2 cellular contexts compared by ENCODE assay signal in genomic region chr18:12606592-12607315, GRCh38.
TF ChIP-seq lines count a peak whose summit lies in the region.

No MANE protein-coding gene starts in this region.

TF ChIP-seq in K562, 482 proteins besides CTCF, POLR2A, EP300 and RAD21 (continues in another document):
- TF ChIP-seq ZBTB9 (CRISPR knock-in tag; IDR thresholded peaks at IDR 0.05) = no peak
- no peak for TF ChIP-seq ARID1B (IDR thresholded peaks at IDR 0.05)
- peak; percentile 38; the same call in 1 of the 2 replicates for TF ChIP-seq SMARCE1 (IDR thresholded peaks at IDR 0.05)
- peak; percentile 11; the same call in 1 of the 2 replicates for TF ChIP-seq MITF (IDR thresholded peaks at IDR 0.05)
- TF ChIP-seq HDAC8 (tag; IDR thresholded peaks at IDR 0.05) = 0 out of 2 replicates have a peak, but pooled peaks have one; percentile 61
- peak; percentile 51; the same call in 1 of the 2 replicates for TF ChIP-seq POLR2H (tag; IDR thresholded peaks at IDR 0.05; ENCODE audit: low read depth)
- peak; percentile 90; the same call in 1 of the 2 replicates for TF ChIP-seq FOSL1 (tag; conservative IDR thresholded peaks at IDR 0.05)
- no peak for TF ChIP-seq NFYB (IDR thresholded peaks at IDR 0.05; ENCODE audit: extremely low read depth, insufficient read length)
- no peak for TF ChIP-seq SIN3A (IDR thresholded peaks at IDR 0.05; ENCODE audit: borderline replicate concordance in 2 of 2, control insufficient read depth in 1 of 2, low read depth in 2 of 2, low read length in 2 of 2)
- TF ChIP-seq MLLT1 (IDR thresholded peaks at IDR 0.05) = no peak
- peak; percentile 40; the same call in 1 of the 2 replicates for TF ChIP-seq MAFK (IDR thresholded peaks at IDR 0.05; ENCODE audit: low read length)
- TF ChIP-seq C11orf30 (IDR thresholded peaks at IDR 0.05; ENCODE audit: low read depth) = peak; percentile 58; the same call in 1 of the 2 replicates
- peak; percentile 30; the same call in 1 of the 2 replicates for TF ChIP-seq ZNF316 (IDR thresholded peaks at IDR 0.05)
- no peak for TF ChIP-seq PRMT5 (CRISPR knock-in tag; IDR thresholded peaks at IDR 0.05)
- TF ChIP-seq ATF7 (IDR thresholded peaks at IDR 0.05) = peak; percentile 38; the same call in 1 of the 2 replicates
- no peak for TF ChIP-seq NR2C1 (IDR thresholded peaks at IDR 0.05)
- 0 out of 2 replicates have a peak, but pooled peaks have one; percentile 19 for TF ChIP-seq NR2C1 (tag; IDR thresholded peaks at IDR 0.05)
- TF ChIP-seq MEIS2 (IDR thresholded peaks at IDR 0.05; ENCODE audit: partially characterized antibody) = peak; percentile 47
- TF ChIP-seq FOXA3 (CRISPR knock-in tag; conservative IDR thresholded peaks at IDR 0.05 in 1 of 2, IDR thresholded peaks at IDR 0.05 in 1 of 2) = peak in 1 of 2 experiments; percentile 37; a peak in 2 of 4 replicates
- peak; percentile 21; the same call in 1 of the 2 replicates for TF ChIP-seq NFXL1 (CRISPR knock-in tag; IDR thresholded peaks at IDR 0.05)
- no peak for TF ChIP-seq ZNF778 (CRISPR knock-in tag; IDR thresholded peaks at IDR 0.05)
- no peak for TF ChIP-seq ETS1 (conservative IDR thresholded peaks at IDR 0.05; ENCODE audit: control insufficient read depth, low read depth, low read length)
- no peak for TF ChIP-seq ZFP36 (IDR thresholded peaks at IDR 0.05; ENCODE audit: low read depth, low read length, partially characterized antibody)
- TF ChIP-seq CREB1 (IDR thresholded peaks at IDR 0.05) = no peak
- TF ChIP-seq CREB1 (CRISPR knock-in tag; IDR thresholded peaks at IDR 0.05) = no peak
- no peak for TF ChIP-seq NR2C2 (CRISPR knock-in tag; IDR thresholded peaks at IDR 0.05)
- peak; percentile 14; the same call in 1 of the 2 replicates for TF ChIP-seq NR2C2 (tag; IDR thresholded peaks at IDR 0.05)
- TF ChIP-seq GABPB1 (CRISPR knock-in tag; IDR thresholded peaks at IDR 0.05) = no peak
- TF ChIP-seq GTF2E2 (tag; IDR thresholded peaks at IDR 0.05) = peak; percentile 59; the same call in 1 of the 2 replicates
- TF ChIP-seq JUND (IDR thresholded peaks at IDR 0.05; ENCODE audit: borderline replicate concordance, low read depth, low read length) = peak; percentile 55; the same call in 1 of the 2 replicates
- TF ChIP-seq JUND (tag; IDR thresholded peaks at IDR 0.05; ENCODE audit: borderline replicate concordance, low read depth, low read length) = no peak; the same call in none of the 3 replicates
- TF ChIP-seq NFRKB (IDR thresholded peaks at IDR 0.05; ENCODE audit: low read depth) = peak; percentile 36; the same call in 1 of the 2 replicates

TF ChIP-seq in liver, 16 proteins besides CTCF, POLR2A, EP300 and RAD21:
- no peak for TF ChIP-seq REST (IDR thresholded peaks at IDR 0.05)
- no peak for TF ChIP-seq MAX (IDR thresholded peaks at IDR 0.05)
- TF ChIP-seq FOXA1 (IDR thresholded peaks at IDR 0.05) = no peak
- TF ChIP-seq YY1 (IDR thresholded peaks at IDR 0.05) = no peak
- TF ChIP-seq ZBTB33 (IDR thresholded peaks at IDR 0.05) = no peak
- TF ChIP-seq EGR1 (IDR thresholded peaks at IDR 0.05; ENCODE audit: low read depth in 2 of 2) = no peak
- no peak for TF ChIP-seq HNF4G (IDR thresholded peaks at IDR 0.05)
- no peak for TF ChIP-seq NR2F2 (IDR thresholded peaks at IDR 0.05)
- TF ChIP-seq TAF1 (conservative IDR thresholded peaks at IDR 0.05) = no peak
- no peak for TF ChIP-seq RXRA (IDR thresholded peaks at IDR 0.05)
